ENCODE assay signal across 13 cellular contexts in genomic region chr7:37371755-37372154, GRCh38.
A peak's percentile ranks its signal among the peaks of the same experiment; 100 is the strongest.
DNase-seq lines count a peak whose midpoint lies in the region; ATAC-seq lines count a peak whose summit lies in the region.
"Had no signal": no experiment of that assay in that cellular context is flagged by ENCODE, and none has a peak within 500 bp of the region (broad histone marks: within the 10 kb centered on the region; RNA-seq: fewer than 3 reads in every experiment).

No MANE protein-coding gene starts in this region.

- peaks cover 17% of the 10 kb centered on the region for H3K4me1 Mint-ChIP-seq in activated CD4-positive, alpha-beta T cell treated with anti-CD3 and anti-CD28 coated beads, Interleukin-2, amount 10 ng/mL, durations not matched to agents 24 days and 14 days
- peaks cover 42% of the 10 kb centered on the region for H3K4me1 Mint-ChIP-seq in stimulated activated naive CD8-positive, alpha-beta T cell treated with anti-CD3 and anti-CD28 coated beads, Interleukin-15, amount 100 ng/mL, for 72 hours

- no peak for DNase-seq in activated CD4-positive, alpha-beta T cell treated with anti-CD3 and anti-CD28 coated beads, Interleukin-2, amount 10 ng/mL, durations not matched to agents 24 days and 14 days
- DNase-seq in activated CD4-positive, alpha-beta T cell treated with anti-CD3 and anti-CD28 coated beads for 1 hour = no peak
- DNase-seq in stimulated activated CD4-positive, alpha-beta T cell treated with anti-CD3 and anti-CD28 coated beads, Interleukin-1b, Interleukin-23, amount 100 ng/mL, for 48 hours = peak; percentile 29
- no peak for DNase-seq in stimulated activated CD4-positive, alpha-beta T cell treated with anti-CD3 and anti-CD28 coated beads, Interleukin-4, amount 100 ng/mL, for 1 hour
- peak; percentile 57 for DNase-seq in iPS-NIHi7 (ENCODE audit: extremely low spot score)
- DNase-seq in stimulated activated naive CD8-positive, alpha-beta T cell treated with anti-CD3 and anti-CD28 coated beads, Interleukin-15, amount 100 ng/mL, for 72 hours = no peak
- DNase-seq in germinal center (ENCODE audit: low spot score) = no peak
- DNase-seq: NCI-H1436, NCI-H2081, NCI-H345, NCI-H748 treated with DMSO at 0.1 percent for 48 hours had no signal

- ATAC-seq in stimulated activated naive CD8-positive, alpha-beta T cell treated with anti-CD3 and anti-CD28 coated beads, Interleukin-15, amount 100 ng/mL, for 72 hours = peak; percentile 66
- ATAC-seq in HG02884 (IDR thresholded peaks at IDR 0.05; ENCODE audit: unreplicated experiment) = no peak
- ATAC-seq: K562 had no signal

- H3K36me3 Mint-ChIP-seq in activated CD4-positive, alpha-beta T cell treated with anti-CD3 and anti-CD28 coated beads, Interleukin-2, amount 10 ng/mL, durations not matched to agents 24 days and 14 days (ENCODE audit: low read depth) = peaks cover 26% of the 10 kb centered on the region

- no peak overlapping the region for H3K4me3 Mint-ChIP-seq in activated CD4-positive, alpha-beta T cell treated with anti-CD3 and anti-CD28 coated beads, Interleukin-2, amount 10 ng/mL, durations not matched to agents 24 days and 14 days
- H3K4me3 Mint-ChIP-seq in stimulated activated naive CD8-positive, alpha-beta T cell treated with anti-CD3 and anti-CD28 coated beads, Interleukin-15, amount 100 ng/mL, for 72 hours = peak overlapping the region in 1 of 2 donors; percentile 10

- peak overlapping the region; percentile 16 for H3K27ac Mint-ChIP-seq in activated CD4-positive, alpha-beta T cell treated with anti-CD3 and anti-CD28 coated beads, Interleukin-2, amount 10 ng/mL, durations not matched to agents 24 days and 14 days
- H3K27ac Mint-ChIP-seq in stimulated activated naive CD8-positive, alpha-beta T cell treated with anti-CD3 and anti-CD28 coated beads, Interleukin-15, amount 100 ng/mL, for 72 hours = no peak overlapping the region

- H3K9me3 Mint-ChIP-seq in activated CD4-positive, alpha-beta T cell treated with anti-CD3 and anti-CD28 coated beads, Interleukin-2, amount 10 ng/mL, durations not matched to agents 24 days and 14 days = peaks cover 15% of the 10 kb centered on the region
- peaks cover 11 to 13% of the 10 kb centered on the region in 2 donors for H3K9me3 Mint-ChIP-seq in stimulated activated naive CD8-positive, alpha-beta T cell treated with anti-CD3 and anti-CD28 coated beads, Interleukin-15, amount 100 ng/mL, for 72 hours

- H3K27me3 Mint-ChIP-seq in activated CD4-positive, alpha-beta T cell treated with anti-CD3 and anti-CD28 coated beads, Interleukin-2, amount 10 ng/mL, durations not matched to agents 24 days and 14 days = no peaks in the 10 kb centered on the region
- no peaks in the 10 kb centered on the region for H3K27me3 Mint-ChIP-seq in stimulated activated naive CD8-positive, alpha-beta T cell treated with anti-CD3 and anti-CD28 coated beads, Interleukin-15, amount 100 ng/mL, for 72 hours

- intact Hi-C loops in activated CD4-positive, alpha-beta T cell treated with anti-CD3 and anti-CD28 coated beads, Interleukin-2, amount 10 ng/mL, durations not matched to agents 24 days and 14 days (cut with micrococcal nuclease) = no loop called here

Comparison
In these comparisons a context has a peak if more than half of its experiments do, and no peak if none do; other contexts are left out.
1. DNase-seq: peak in stimulated activated CD4-positive, alpha-beta T cell treated with anti-CD3 and anti-CD28 coated beads, Interleukin-1b, Interleukin-23, amount 100 ng/mL, for 48 hours (single experiment) and iPS-NIHi7 (single experiment); none in activated CD4-positive, alpha-beta T cell treated with anti-CD3 and anti-CD28 coated beads, Interleukin-2, amount 10 ng/mL, durations not matched to agents 24 days and 14 days (single experiment), activated CD4-positive, alpha-beta T cell treated with anti-CD3 and anti-CD28 coated beads for 1 hour (single experiment), stimulated activated CD4-positive, alpha-beta T cell treated with anti-CD3 and anti-CD28 coated beads, Interleukin-4, amount 100 ng/mL, for 1 hour (single experiment), stimulated activated naive CD8-positive, alpha-beta T cell treated with anti-CD3 and anti-CD28 coated beads, Interleukin-15, amount 100 ng/mL, for 72 hours (0 of 2) and germinal center (single experiment).